ENCODE assay signal across 21 cellular contexts in genomic region chr9:132586830-132587483, GRCh38. TPM values are rescaled to one million over a fixed set of nuclear protein-coding genes. Genes with fewer than 3 reads are reported as not detected.
A peak's percentile ranks its signal among the peaks of the same experiment; 100 is the strongest.
DNase-seq lines count a peak whose midpoint lies in the region; TF ChIP-seq lines count a peak whose summit lies in the region.
"Had no signal": no experiment of that assay in that cellular context is flagged by ENCODE, and none has a peak within 500 bp of the region (broad histone marks: within the 10 kb centered on the region; RNA-seq: fewer than 3 reads in every experiment).

No MANE protein-coding gene starts in this region.

- H3K27me3 ChIP-seq in sigmoid colon, result peaks cover 89 to 100% (median 100%) of the 10 kb centered on the region in 3 donors

- 4 to 5% methylated on average over 66 of the region's 66 CpGs for WGBS in sigmoid colon, 2 donors

- H3K27ac ChIP-seq in sigmoid colon, result no peak overlapping the region
- H3K27ac ChIP-seq: C4-2B, esophagus squamous epithelium, uterus had no signal

- H3K27me3 Mint-ChIP-seq in IgD-negative memory B cell (peaks cover 52% of the 10 kb centered on the region), endothelial cell (ENCODE audit: unreplicated experiment) (peaks cover 20% of the 10 kb centered on the region), progenitor cell of endocrine pancreas (peaks cover 82% of the 10 kb centered on the region)

- H3K4me1 Mint-ChIP-seq in IgD-negative memory B cell (peaks cover 9 to 13% (median 9%) of the 10 kb centered on the region in 3 donors), endothelial cell (ENCODE audit: unreplicated experiment) (peaks cover 52% of the 10 kb centered on the region), progenitor cell of endocrine pancreas (ENCODE audit: low read depth) (peaks cover under 1% of the 10 kb centered on the region)

- no peak for TF ChIP-seq POLR2A in sigmoid colon (IDR thresholded peaks at IDR 0.05)

- TF ChIP-seq CTCF in endothelial cell (IDR thresholded peaks at IDR 0.05; ENCODE audit: unreplicated experiment) (no peak), progenitor cell of endocrine pancreas (IDR thresholded peaks at IDR 0.05; ENCODE audit: unreplicated experiment) (no peak), GM10266 (IDR thresholded peaks at IDR 0.05; ENCODE audit: control insufficient read depth, insufficient read depth, low read depth, missing control alignments) (no peak), sigmoid colon (IDR thresholded peaks at IDR 0.05) (no peak)

- H3K27ac Mint-ChIP-seq in IgD-negative memory B cell, result peak overlapping the region in 2 of 3 donors; percentile 77 to 97
- no peak overlapping the region for H3K27ac Mint-ChIP-seq in endothelial cell (ENCODE audit: unreplicated experiment)
- peak overlapping the region; percentile 52 for H3K27ac Mint-ChIP-seq in progenitor cell of endocrine pancreas

- peak; percentile 72 for DNase-seq in NCI-H748 (lab: John Stamatoyannopoulos, UW; ENCODE audit: unreplicated experiment)
- DNase-seq in NCI-H748 treated with DMSO at 0.1 percent for 48 hours (lab: John Stamatoyannopoulos, UW), result no peak
- no peak for DNase-seq in endothelial cell (ENCODE audit: low spot score)
- no peak for DNase-seq in progenitor cell of endocrine pancreas (ENCODE audit: low spot score, unreplicated experiment)
- no peak for DNase-seq in NCI-H1694 (lab: John Stamatoyannopoulos, UW)
- DNase-seq in GM10266 (ENCODE audit: extremely low spot score), result no peak
- no peak for DNase-seq in sigmoid colon
- DNase-seq: activated CD4-positive, alpha-beta T cell treated with anti-CD3 and anti-CD28 coated beads for 48 hours; amygdala; central memory CD4-positive, alpha-beta T cell; DMS 273 treated with DMSO at 0.1 percent for 48 hours; effector CD4-positive, alpha-beta T cell; esophagus squamous epithelium; MM.1S; NCI-H1930; NCI-H510A; SW 1271; uterus had no signal

- no peaks in the 10 kb centered on the region for H3K9me3 ChIP-seq in sigmoid colon
- H3K9me3 ChIP-seq: esophagus squamous epithelium, uterus had no signal

- H3K36me3 Mint-ChIP-seq in IgD-negative memory B cell (no peaks in the 10 kb centered on the region), endothelial cell (ENCODE audit: low read depth, unreplicated experiment) (peaks cover 8% of the 10 kb centered on the region), progenitor cell of endocrine pancreas (ENCODE audit: insufficient read depth) (no peaks in the 10 kb centered on the region)

- H3K4me1 ChIP-seq in sigmoid colon, result peaks cover 0 to 36% (median 22%) of the 10 kb centered on the region in 4 donors
- H3K4me1 ChIP-seq: uterus had no signal

- H3K4me3 Mint-ChIP-seq in IgD-negative memory B cell, result peak overlapping the region in 1 of 4 donors; percentile 78
- peak overlapping the region; percentile 25 for H3K4me3 Mint-ChIP-seq in endothelial cell (ENCODE audit: unreplicated experiment)
- H3K4me3 Mint-ChIP-seq in progenitor cell of endocrine pancreas (ENCODE audit: low read depth), result no peak overlapping the region

- intact Hi-C loops in sigmoid colon (cut with DNase I), result no loop called here

- TF ChIP-seq EP300 in sigmoid colon (IDR thresholded peaks at IDR 0.05), result no peak

- no peaks in the 10 kb centered on the region for H3K36me3 ChIP-seq in sigmoid colon
- H3K36me3 ChIP-seq: esophagus squamous epithelium, uterus had no signal

- no peak overlapping the region for H3K4me3 ChIP-seq in sigmoid colon
- H3K4me3 ChIP-seq: esophagus squamous epithelium, uterus had no signal

- H3K9me3 Mint-ChIP-seq in IgD-negative memory B cell, result peaks cover 0 to 9% (median 0%) of the 10 kb centered on the region in 3 donors
- H3K9me3 Mint-ChIP-seq in endothelial cell (ENCODE audit: unreplicated experiment), result no peaks in the 10 kb centered on the region
- no peaks in the 10 kb centered on the region for H3K9me3 Mint-ChIP-seq in progenitor cell of endocrine pancreas (ENCODE audit: low read depth)

RNA-seq across cellular contexts. Expression of gene BARHL1, which starts 4.6 kb away (rescaled TPM):
- not detected for polyA plus RNA-seq in IgD-negative memory B cell
- total RNA-seq in endothelial cell (ENCODE audit: unreplicated experiment), result 2.4 TPM
- total RNA-seq in progenitor cell of endocrine pancreas, result not detected in 2 replicates
- not detected for total RNA-seq in sigmoid colon
- not detected for polyA plus RNA-seq in sigmoid colon
- total RNA-seq: esophagus squamous epithelium, left lobe of liver, uterus had no signal
